8 cellular contexts compared by ENCODE assay signal in the genomic region with DNA sequence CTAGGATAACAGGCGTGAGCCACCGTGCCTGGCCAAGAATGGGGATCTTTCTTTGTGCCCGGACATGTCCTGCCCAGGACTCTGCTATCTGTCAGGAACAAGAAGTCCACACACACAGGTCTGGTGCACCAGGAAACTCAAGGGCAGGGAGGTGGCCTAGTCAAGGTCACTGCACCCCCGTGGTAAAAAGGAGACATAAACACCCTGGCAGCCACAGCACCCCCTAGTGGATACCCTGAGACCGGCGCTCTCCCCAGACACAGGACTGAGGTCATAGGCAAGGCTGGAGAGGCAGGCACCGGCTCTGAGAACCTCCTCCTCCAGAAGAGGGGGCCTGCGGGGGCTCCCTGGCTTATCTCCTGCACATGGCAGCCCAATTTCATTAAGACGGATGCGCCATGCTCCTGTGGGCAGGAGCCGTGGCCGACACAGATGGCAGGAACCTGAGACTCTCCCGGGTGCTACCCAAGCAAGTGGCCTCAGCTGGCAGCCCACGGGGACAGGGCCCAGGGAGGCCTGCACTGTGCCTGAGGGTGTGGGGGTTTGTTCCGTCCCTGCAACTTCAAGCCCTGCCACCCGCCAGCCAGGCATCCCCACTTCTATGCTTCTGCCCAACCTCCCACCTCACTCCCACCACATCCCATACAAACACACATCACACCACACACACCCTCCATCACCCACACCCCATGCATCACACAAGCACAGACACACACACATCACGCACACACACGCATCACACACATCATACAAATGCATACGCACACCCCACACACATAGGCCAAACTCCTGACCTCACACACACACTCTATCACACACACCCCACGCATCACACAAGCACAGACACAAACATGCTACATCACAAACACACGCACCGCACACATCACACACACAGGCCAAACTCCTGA. TPM values are rescaled to one million over a fixed set of nuclear protein-coding genes. Genes with fewer than 3 reads are reported as not detected.
A peak's percentile ranks its signal among the peaks of the same experiment; 100 is the strongest.
DNase-seq lines count a peak whose midpoint lies in the region; ATAC-seq and TF ChIP-seq lines count a peak whose summit lies in the region.

No MANE protein-coding gene starts in this region.

- DNase-seq in 8988T, result peak; percentile 92
- peak; percentile 90 to 97 for DNase-seq in NCI-H524 (lab: John Stamatoyannopoulos, UW)
- DNase-seq in activated CD4-positive, alpha-beta T cell treated with anti-CD3 and anti-CD28 coated beads, Interleukin-2, amount 50 U/mL, for 1 hour, result peak; percentile 62
- peak; percentile 41 for DNase-seq in effector CD8-positive, alpha-beta T cell (lab: John Stamatoyannopoulos, UW)
- peak; percentile 54 for DNase-seq in naive B cell
- DNase-seq in transverse colon, result peak; percentile 61

- peaks cover 17 to 32% (median 28%) of the 10 kb centered on the region in 3 donors for H3K4me1 Mint-ChIP-seq in naive B cell

- no peak overlapping the region for H3K4me3 ChIP-seq in transverse colon

- no peaks in the 10 kb centered on the region for H3K9me3 Mint-ChIP-seq in naive B cell

- TF ChIP-seq EP300 in transverse colon (IDR thresholded peaks at IDR 0.05; ENCODE audit: low read depth), result no peak

- ATAC-seq in naive B cell (ENCODE audit: low read depth in 2 of 2) (peak; percentile 69 to 75), HG02571 (IDR thresholded peaks at IDR 0.05; ENCODE audit: unreplicated experiment) (no peak)

- peak; percentile 87 for TF ChIP-seq CTCF in GM12873 (IDR thresholded peaks at IDR 0.05; ENCODE audit: insufficient read depth, low read depth, low read length, missing control alignments)
- TF ChIP-seq CTCF in transverse colon (IDR thresholded peaks at IDR 0.05), result peak; percentile 58 to 79 (median 74)

- no peak for TF ChIP-seq POLR2A in transverse colon (IDR thresholded peaks at IDR 0.05)

- no peaks in the 10 kb centered on the region for H3K27me3 ChIP-seq in transverse colon

- H3K36me3 ChIP-seq in transverse colon, result no peaks in the 10 kb centered on the region

- WGBS in transverse colon (ENCODE audit: low coverage in 1 of 2), 2 donors, result 76 to 100% methylated on average over 3 to 22 of the region's 22 CpGs

- peak overlapping the region in 1 of 8 donors; percentile 53 for H3K4me3 Mint-ChIP-seq in naive B cell

- intact Hi-C loops in transverse colon (cut with DNase I; ENCODE audit: low total_unique reads), result loop anchor here (5.0 kb wide), 3 partner anchors 49 to 309 kb away; a partner anchor contains a TSS

- no peaks in the 10 kb centered on the region for H3K36me3 Mint-ChIP-seq in naive B cell

- peaks cover 4 to 20% (median 10%) of the 10 kb centered on the region in 4 donors for H3K4me1 ChIP-seq in transverse colon

- H3K9me3 ChIP-seq in transverse colon, result no peaks in the 10 kb centered on the region

- in situ Hi-C loops in transverse colon (cut with MboI; ENCODE audit: low pct_ligation_motif_present in 1 of 4, low pct_unique_long_range_greater_than_20kb in 1 of 4, low sequenced_read_pairs in 3 of 4), result loop anchor here in 3 of 4 donors (10.0 kb wide), 2 partner anchors 141 to 151 kb away; no protein-coding TSS in a partner anchor

- H3K27ac Mint-ChIP-seq in naive B cell, result peak overlapping the region in 3 of 6 donors; percentile 49 to 78 (median 56)

- H3K27me3 Mint-ChIP-seq in naive B cell, result peaks cover 0 to 3% (median 0%) of the 10 kb centered on the region in 3 donors

- H3K27ac ChIP-seq in transverse colon, result no peak overlapping the region

RNA-seq across cellular contexts. Expression of a gene that starts 19.6 kb away (rescaled TPM):
- polyA plus RNA-seq in naive B cell (ENCODE audit: low read depth in 6 of 6), result 1 to 10 TPM; 1.5 to 7.0 (median 3.2) TPM
- 10 to 100 TPM; 42.9 to 50.7 (median 50.1) TPM for total RNA-seq in transverse colon

RNA-seq across cellular contexts. Expression of a gene that starts 39.7 kb away (rescaled TPM):
- 10 to 100 TPM; 26.3 to 92.4 (median 63.3) TPM for polyA plus RNA-seq in naive B cell (ENCODE audit: low read depth in 6 of 6)
- total RNA-seq in transverse colon, result 100 to 1,000 TPM in 1 of 4 donors, 10 to 100 TPM in 3; 45.3 to 181 (median 65.9) TPM

Comparison
In these comparisons a context has a peak if more than half of its experiments do, and no peak if none do; other contexts are left out.
1. DNase-seq: peak in every context shown above with its lines; median percentile 94 in NCI-H524; 92 in 8988T; 62 in activated CD4-positive, alpha-beta T cell treated with anti-CD3 and anti-CD28 coated beads, Interleukin-2, amount 50 U/mL, for 1 hour; 61 in transverse colon; 54 in naive B cell; 41 in effector CD8-positive, alpha-beta T cell.